In genomic region chr12:111991946-111992345, GRCh38 we compare ENCODE assay signal across 14 cellular contexts. TPM values are rescaled to one million over a fixed set of nuclear protein-coding genes. Genes with fewer than 3 reads are reported as not detected.
DNase-seq lines count a peak whose midpoint lies in the region; ATAC-seq and TF ChIP-seq lines count a peak whose summit lies in the region.
"Had no signal": no experiment of that assay in that cellular context is flagged by ENCODE, and none has a peak within 500 bp of the region (broad histone marks: within the 10 kb centered on the region; RNA-seq: fewer than 3 reads in every experiment).

No MANE protein-coding gene starts in this region.

- H3K27me3 Mint-ChIP-seq in activated B cell treated with CpG ODN at 0.5 μM for 24 hours, result peaks cover 11% of the 10 kb centered on the region

- H3K9me3 Mint-ChIP-seq in activated B cell treated with CpG ODN at 0.5 μM for 24 hours, result no peaks in the 10 kb centered on the region
- H3K9me3 Mint-ChIP-seq: dendritic cell treated with granulocyte-macrophage colony-stimulating factor and Interleukin-4, amounts not matched to agents 40 ng/mL and 50 ng/mL, for 4 days had no signal

- ATAC-seq in activated B cell treated with CpG ODN at 0.5 μM for 24 hours (ENCODE audit: low read depth) (peak; percentile 28), HG03520 (IDR thresholded peaks at IDR 0.05; ENCODE audit: unreplicated experiment) (no peak)

- DNase-seq in activated B cell treated with CpG ODN at 0.5 μM for 24 hours, result no peak
- peak; percentile 16 for DNase-seq in hepatic stellate cell (ENCODE audit: low spot score)
- no peak for DNase-seq in HuH-7 (ENCODE audit: low spot score)
- no peak for DNase-seq in pons (ENCODE audit: low spot score)
- no peak for DNase-seq in D341Med (ENCODE audit: low spot score)
- DNase-seq: adrenal gland, hippocampal formation, NCI-H1417, NCI-H446 treated with DMSO at 0.1 percent for 48 hours, trophoblast cell had no signal

- TF ChIP-seq CTCF in activated B cell treated with CpG ODN at 0.5 μM for 24 hours (IDR thresholded peaks at IDR 0.05), result no peak

- H3K27ac ChIP-seq in BLaER1, result peak overlapping the region; percentile 81
- H3K27ac ChIP-seq: adrenal gland had no signal

- peaks cover 7% of the 10 kb centered on the region for H3K36me3 Mint-ChIP-seq in activated B cell treated with CpG ODN at 0.5 μM for 24 hours (ENCODE audit: low read depth)

- H3K4me1 ChIP-seq in BLaER1, result peaks cover 65% of the 10 kb centered on the region

- peak overlapping the region; percentile 35 for H3K4me3 Mint-ChIP-seq in activated B cell treated with CpG ODN at 0.5 μM for 24 hours
- H3K4me3 Mint-ChIP-seq: dendritic cell treated with granulocyte-macrophage colony-stimulating factor and Interleukin-4, amounts not matched to agents 40 ng/mL and 50 ng/mL, for 4 days had no signal

- peak overlapping the region; percentile 87 for H3K4me2 ChIP-seq in BLaER1

- peak overlapping the region; percentile 70; the same call in 1 of the 2 replicates for H3K9ac ChIP-seq in BLaER1

- peaks cover 46% of the 10 kb centered on the region for H3K4me1 Mint-ChIP-seq in activated B cell treated with CpG ODN at 0.5 μM for 24 hours

- POLR2A ChIA-PET in activated B cell treated with CpG ODN at 0.5 μM for 24 hours (lab: Charles Lee), result interaction anchor here (0.6 kb wide), 1 partner anchor 10 kb away, joined by 4 read pairs; no protein-coding TSS in a partner anchor

- H3K4me3 ChIP-seq in BLaER1 (no peak overlapping the region), GM08714 (ENCODE audit: low read length) (peak overlapping the region; percentile 43; the same call in 1 of the 2 replicates)
- H3K4me3 ChIP-seq: adrenal gland had no signal

- H3K27ac Mint-ChIP-seq in activated B cell treated with CpG ODN at 0.5 μM for 24 hours, result no peak overlapping the region
- H3K27ac Mint-ChIP-seq: dendritic cell treated with granulocyte-macrophage colony-stimulating factor and Interleukin-4, amounts not matched to agents 40 ng/mL and 50 ng/mL, for 4 days had no signal

- CTCF ChIA-PET in activated B cell treated with CpG ODN at 0.5 μM for 24 hours (lab: Charles Lee), result no interaction called here

- H4K20me1 ChIP-seq in BLaER1, result no peaks in the 10 kb centered on the region

- H3K27me3 ChIP-seq in BLaER1, result no peaks in the 10 kb centered on the region
- H3K27me3 ChIP-seq: adrenal gland had no signal

- intact Hi-C loops in activated B cell treated with CpG ODN at 0.5 μM for 24 hours (cut with micrococcal nuclease), result loop anchor here (5.0 kb wide), 1 partner anchor 45 kb away; no protein-coding TSS in a partner anchor

- H3K9me3 ChIP-seq in BLaER1, result no peaks in the 10 kb centered on the region
- H3K9me3 ChIP-seq: adrenal gland had no signal

- H3K36me3 ChIP-seq in BLaER1, result no peaks in the 10 kb centered on the region; the same call in 1 of the 2 replicates
- H3K36me3 ChIP-seq: adrenal gland had no signal

RNA-seq across cellular contexts. Expression of gene TMEM116, which starts 21.0 kb away (rescaled TPM):
- 6.4 and 10.5 TPM in 2 replicates for total RNA-seq in activated B cell treated with CpG ODN at 0.5 μM for 24 hours

RNA-seq across cellular contexts. Expression of gene ERP29, which starts 21.3 kb away (rescaled TPM):
- total RNA-seq in activated B cell treated with CpG ODN at 0.5 μM for 24 hours, result 133 and 135 TPM in 2 replicates
